In the genomic region with DNA sequence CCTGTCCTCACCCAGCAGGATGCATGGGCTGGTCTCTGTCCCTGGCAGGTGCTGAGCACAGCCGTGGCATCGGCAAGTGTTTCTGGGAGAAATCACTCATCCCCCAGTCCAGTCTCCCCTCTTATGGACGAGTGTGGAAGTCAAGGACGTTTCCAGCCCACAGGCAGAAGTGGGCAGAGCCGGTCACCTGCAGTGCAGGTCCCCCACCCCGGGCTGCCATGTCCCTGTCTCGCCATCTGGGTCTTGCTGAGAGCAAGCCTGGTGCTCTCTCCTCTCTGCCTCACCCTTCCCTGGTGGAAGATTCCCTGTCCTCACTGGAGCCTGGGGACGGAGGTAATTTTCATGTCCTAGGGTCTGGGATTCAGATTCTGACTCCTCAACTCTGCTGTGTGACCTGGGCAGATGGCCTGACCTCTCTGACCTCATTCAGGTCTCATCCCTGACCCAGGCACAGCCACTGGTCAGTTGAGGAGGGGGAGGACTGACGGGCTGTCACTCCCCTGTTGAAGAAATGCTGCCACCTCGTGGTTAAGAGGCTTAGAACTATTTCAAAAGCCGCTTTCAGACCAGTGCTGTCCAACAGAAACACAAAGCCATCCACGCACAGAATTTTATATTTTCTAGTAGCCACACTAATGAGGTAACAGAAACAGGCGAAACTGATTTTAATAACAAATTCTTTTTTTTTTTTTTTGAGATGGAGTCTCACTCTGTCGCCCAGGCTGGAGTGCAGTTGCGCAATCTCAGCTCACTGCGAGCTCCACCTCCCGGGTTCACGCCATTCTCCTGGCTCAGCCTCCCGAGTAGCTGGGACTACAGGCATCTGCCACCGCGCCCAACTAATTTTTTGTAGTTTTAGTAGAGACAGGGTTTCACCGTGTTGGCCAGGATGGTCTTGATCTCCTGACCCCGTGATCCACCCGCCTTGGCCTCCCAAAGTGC, we compare ENCODE assay signal across 9 cellular contexts. TPM values are rescaled to one million over a fixed set of nuclear protein-coding genes. Genes with fewer than 3 reads are reported as not detected.
DNase-seq lines count a peak whose midpoint lies in the region; ATAC-seq and TF ChIP-seq lines count a peak whose summit lies in the region.
"Had no signal": no experiment of that assay in that cellular context is flagged by ENCODE, and none has a peak within 500 bp of the region (broad histone marks: within the 10 kb centered on the region; RNA-seq: fewer than 3 reads in every experiment).

No MANE protein-coding gene starts in this region.

- H3K4me1 Mint-ChIP-seq in stimulated activated memory B cell treated with anti-CD40 and anti-IgM and Interleukin-4, amounts not matched to agents 10 μg/mL and 1 μg/mL and 100 μg/mL, for 72 hours: peaks cover 7% of the 10 kb centered on the region

- DNase-seq in NCI-H1105 treated with DMSO at 0.1 percent for 48 hours (lab: John Stamatoyannopoulos, UW) (peak; percentile 16), NCI-H1105 (lab: John Stamatoyannopoulos, UW) (no peak), HEK293T (ENCODE audit: extremely low spot score) (peak; percentile 79), OCI-M2 (lab: John Stamatoyannopoulos, UW; ENCODE audit: unreplicated experiment) (peak; percentile 3), dermis microvascular lymphatic vessel endothelial cell (ENCODE audit: low read depth in 2 of 2) (peak; percentile 52 to 71)

- H3K36me3 Mint-ChIP-seq in stimulated activated memory B cell treated with anti-CD40 and anti-IgM and Interleukin-4, amounts not matched to agents 10 μg/mL and 1 μg/mL and 100 μg/mL, for 72 hours: no peaks in the 10 kb centered on the region

- H3K27me3 Mint-ChIP-seq in stimulated activated memory B cell treated with anti-CD40 and anti-IgM and Interleukin-4, amounts not matched to agents 10 μg/mL and 1 μg/mL and 100 μg/mL, for 72 hours: peaks cover 52% of the 10 kb centered on the region

- peak; percentile 57 for TF ChIP-seq CTCF in liver (IDR thresholded peaks at IDR 0.05; ENCODE audit: low read depth, low read length, missing input control)

- no peaks in the 10 kb centered on the region for H3K36me3 ChIP-seq in liver (ENCODE audit: control insufficient read depth in 4 of 4, insufficient read depth in 3 of 4, low read depth in 1 of 4, low read length in 3 of 4)
- H3K36me3 ChIP-seq: BLaER1 treated with 17β-estradiol and CSF1 and Interleukin-3, amounts not matched to agents 10 nM and 100 nM had no signal

- H3K4me3 Mint-ChIP-seq in stimulated activated memory B cell treated with anti-CD40 and anti-IgM and Interleukin-4, amounts not matched to agents 10 μg/mL and 1 μg/mL and 100 μg/mL, for 72 hours: no peak overlapping the region

- CTCF ChIA-PET in HEK293T (lab: Yijun Ruan, JAX): interaction anchor here (0.6 to 0.7 kb wide), 2 partner anchors 36 to 998 kb away, joined by 3 read pairs; no protein-coding TSS in a partner anchor

- H3K9me3 ChIP-seq in liver (ENCODE audit: control insufficient read depth in 4 of 4, low read length in 3 of 4): no peaks in the 10 kb centered on the region
- H3K9me3 ChIP-seq: BLaER1 treated with 17β-estradiol and CSF1 and Interleukin-3, amounts not matched to agents 10 nM and 100 nM had no signal

- 62% methylated on average over 24 of the region's 24 CpGs for WGBS in liver

- no peak for ATAC-seq in GM18520 (IDR thresholded peaks at IDR 0.05; ENCODE audit: unreplicated experiment)
- ATAC-seq in stimulated activated memory B cell treated with anti-CD40 and anti-IgM and Interleukin-4, amounts not matched to agents 10 μg/mL and 1 μg/mL and 100 μg/mL, for 72 hours: no peak

- H3K9ac ChIP-seq in liver (ENCODE audit: low read depth in 1 of 2, low read length in 2 of 2): no peak overlapping the region
- H3K9ac ChIP-seq: BLaER1 treated with 17β-estradiol and CSF1 and Interleukin-3, amounts not matched to agents 10 nM and 100 nM had no signal

- H3K4me3 ChIP-seq in liver (ENCODE audit: low read depth in 1 of 3, low read length in 3 of 3): no peak overlapping the region
- H3K4me3 ChIP-seq: BLaER1 treated with 17β-estradiol and CSF1 and Interleukin-3, amounts not matched to agents 10 nM and 100 nM had no signal

- peaks cover 0 to 12% (median 0%) of the 10 kb centered on the region in 4 donors for H3K4me1 ChIP-seq in liver (ENCODE audit: control insufficient read depth in 4 of 4, insufficient read depth in 4 of 4, low read length in 3 of 4)

- H3K27ac Mint-ChIP-seq in stimulated activated memory B cell treated with anti-CD40 and anti-IgM and Interleukin-4, amounts not matched to agents 10 μg/mL and 1 μg/mL and 100 μg/mL, for 72 hours: no peak overlapping the region

- POLR2A ChIA-PET in HEK293T (lab: Yijun Ruan, JAX): no interaction called here

- no peak overlapping the region for H3K27ac ChIP-seq in liver (ENCODE audit: low read depth in 1 of 2, low read length in 2 of 2)
- H3K27ac ChIP-seq: BLaER1 treated with 17β-estradiol and CSF1 and Interleukin-3, amounts not matched to agents 10 nM and 100 nM had no signal

- peak; percentile 78 to 86 for TF ChIP-seq RAD21 in liver (IDR thresholded peaks at IDR 0.05)

- peaks cover 0 to 5% (median 3%) of the 10 kb centered on the region in 4 donors for H3K27me3 ChIP-seq in liver (ENCODE audit: control insufficient read depth in 4 of 4, insufficient read depth in 4 of 4, low read length in 3 of 4)

- H3K9me3 Mint-ChIP-seq in stimulated activated memory B cell treated with anti-CD40 and anti-IgM and Interleukin-4, amounts not matched to agents 10 μg/mL and 1 μg/mL and 100 μg/mL, for 72 hours: no peaks in the 10 kb centered on the region

TF ChIP-seq in HEK293T, 16 proteins besides CTCF, POLR2A, EP300 and RAD21:
- TF ChIP-seq, protein P1, sequence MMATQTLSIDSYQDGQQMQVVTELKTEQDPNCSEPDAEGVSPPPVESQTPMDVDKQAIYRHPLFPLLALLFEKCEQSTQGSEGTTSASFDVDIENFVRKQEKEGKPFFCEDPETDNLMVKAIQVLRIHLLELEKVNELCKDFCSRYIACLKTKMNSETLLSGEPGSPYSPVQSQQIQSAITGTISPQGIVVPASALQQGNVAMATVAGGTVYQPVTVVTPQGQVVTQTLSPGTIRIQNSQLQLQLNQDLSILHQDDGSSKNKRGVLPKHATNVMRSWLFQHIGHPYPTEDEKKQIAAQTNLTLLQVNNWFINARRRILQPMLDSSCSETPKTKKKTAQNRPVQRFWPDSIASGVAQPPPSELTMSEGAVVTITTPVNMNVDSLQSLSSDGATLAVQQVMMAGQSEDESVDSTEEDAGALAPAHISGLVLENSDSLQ (IDR thresholded peaks at IDR 0.05): peak; percentile 90
- no peak for TF ChIP-seq SP1 (IDR thresholded peaks at IDR 0.05)

TF ChIP-seq in liver, 16 proteins besides CTCF, POLR2A, EP300 and RAD21 (continues in another document):
- TF ChIP-seq, protein P2, sequence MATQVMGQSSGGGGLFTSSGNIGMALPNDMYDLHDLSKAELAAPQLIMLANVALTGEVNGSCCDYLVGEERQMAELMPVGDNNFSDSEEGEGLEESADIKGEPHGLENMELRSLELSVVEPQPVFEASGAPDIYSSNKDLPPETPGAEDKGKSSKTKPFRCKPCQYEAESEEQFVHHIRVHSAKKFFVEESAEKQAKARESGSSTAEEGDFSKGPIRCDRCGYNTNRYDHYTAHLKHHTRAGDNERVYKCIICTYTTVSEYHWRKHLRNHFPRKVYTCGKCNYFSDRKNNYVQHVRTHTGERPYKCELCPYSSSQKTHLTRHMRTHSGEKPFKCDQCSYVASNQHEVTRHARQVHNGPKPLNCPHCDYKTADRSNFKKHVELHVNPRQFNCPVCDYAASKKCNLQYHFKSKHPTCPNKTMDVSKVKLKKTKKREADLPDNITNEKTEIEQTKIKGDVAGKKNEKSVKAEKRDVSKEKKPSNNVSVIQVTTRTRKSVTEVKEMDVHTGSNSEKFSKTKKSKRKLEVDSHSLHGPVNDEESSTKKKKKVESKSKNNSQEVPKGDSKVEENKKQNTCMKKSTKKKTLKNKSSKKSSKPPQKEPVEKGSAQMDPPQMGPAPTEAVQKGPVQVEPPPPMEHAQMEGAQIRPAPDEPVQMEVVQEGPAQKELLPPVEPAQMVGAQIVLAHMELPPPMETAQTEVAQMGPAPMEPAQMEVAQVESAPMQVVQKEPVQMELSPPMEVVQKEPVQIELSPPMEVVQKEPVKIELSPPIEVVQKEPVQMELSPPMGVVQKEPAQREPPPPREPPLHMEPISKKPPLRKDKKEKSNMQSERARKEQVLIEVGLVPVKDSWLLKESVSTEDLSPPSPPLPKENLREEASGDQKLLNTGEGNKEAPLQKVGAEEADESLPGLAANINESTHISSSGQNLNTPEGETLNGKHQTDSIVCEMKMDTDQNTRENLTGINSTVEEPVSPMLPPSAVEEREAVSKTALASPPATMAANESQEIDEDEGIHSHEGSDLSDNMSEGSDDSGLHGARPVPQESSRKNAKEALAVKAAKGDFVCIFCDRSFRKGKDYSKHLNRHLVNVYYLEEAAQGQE (IDR thresholded peaks at IDR 0.05): peak; percentile 25
- TF ChIP-seq ZBTB33 (IDR thresholded peaks at IDR 0.05) (no peak), JUND (IDR thresholded peaks at IDR 0.05) (no peak), HNF4A (conservative IDR thresholded peaks at IDR 0.05) (no peak), SP1 (IDR thresholded peaks at IDR 0.05) (no peak), RXRA (IDR thresholded peaks at IDR 0.05) (peak in 1 of 2 donors; percentile 9), YY1 (IDR thresholded peaks at IDR 0.05) (no peak), TAF1 (conservative IDR thresholded peaks at IDR 0.05) (no peak), HNF4G (IDR thresholded peaks at IDR 0.05) (no peak)
- TF ChIP-seq, protein P3, sequence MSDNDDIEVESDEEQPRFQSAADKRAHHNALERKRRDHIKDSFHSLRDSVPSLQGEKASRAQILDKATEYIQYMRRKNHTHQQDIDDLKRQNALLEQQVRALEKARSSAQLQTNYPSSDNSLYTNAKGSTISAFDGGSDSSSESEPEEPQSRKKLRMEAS (IDR thresholded peaks at IDR 0.05): no peak

RNA-seq across cellular contexts. Expression of gene CPZ, which starts 1.8 kb away (rescaled TPM):
- total RNA-seq in dermis microvascular lymphatic vessel endothelial cell (under 0.01 TPM in 1 of 2 replicates, not detected in the other), liver (1 to 10 TPM; 1.1 to 1.8 TPM)
- polyA plus RNA-seq in liver: 1 to 10 TPM in 1 of 2 donors, under 1 TPM in 1; 0.51 to 1.6 TPM

RNA-seq across cellular contexts. Expression of gene GPR78, which starts 14.2 kb away (rescaled TPM):
- total RNA-seq in dermis microvascular lymphatic vessel endothelial cell (not detected in 2 replicates), liver (not detected)
- polyA plus RNA-seq in liver: not detected
